In genomic region chr22:23213031-23213555, GRCh38 we compare ENCODE assay signal across 22 cellular contexts. TPM values are rescaled to one million over a fixed set of nuclear protein-coding genes. Genes with fewer than 3 reads are reported as not detected.
DNase-seq lines count a peak whose midpoint lies in the region; ATAC-seq, FAIRE-seq and TF ChIP-seq lines count a peak whose summit lies in the region.
"Had no signal": no experiment of that assay in that cellular context is flagged by ENCODE, and none has a peak within 500 bp of the region (broad histone marks: within the 10 kb centered on the region; RNA-seq: fewer than 3 reads in every experiment).

No MANE protein-coding gene starts in this region.

- peaks cover 100% of the 10 kb centered on the region for H4K20me1 ChIP-seq in BLaER1
- peaks cover 66% of the 10 kb centered on the region for H4K20me1 ChIP-seq in GM23338 (replicated peaks; ENCODE audit: insufficient read depth)
- peaks cover 74% of the 10 kb centered on the region for H4K20me1 ChIP-seq in K562 (replicated peaks; ENCODE audit: control insufficient read depth, insufficient read depth, low read length)

- H3K79me1 ChIP-seq in mesenchymal stem cell (replicated peaks; ENCODE audit: low read length, poor library complexity, severe bottlenecking): peaks cover 34% of the 10 kb centered on the region

- H3K27me3 ChIP-seq in BLaER1: no peaks in the 10 kb centered on the region
- H3K27me3 ChIP-seq in GM23338 (ENCODE audit: insufficient read depth): no peaks in the 10 kb centered on the region
- H3K27me3 ChIP-seq in K562 (ENCODE audit: control insufficient read depth in 2 of 2, insufficient read depth in 2 of 2, low read length in 2 of 2): no peaks in the 10 kb centered on the region
- no peaks in the 10 kb centered on the region for H3K27me3 ChIP-seq in mesenchymal stem cell (ENCODE audit: control insufficient read depth in 1 of 2, insufficient read depth in 1 of 2, low read length in 2 of 2)
- no peaks in the 10 kb centered on the region for H3K27me3 ChIP-seq in Caco-2 (replicated peaks; ENCODE audit: control insufficient read depth, insufficient read depth, low read length)
- H3K27me3 ChIP-seq: body of pancreas, heart left ventricle, right atrium auricular region, uterus had no signal

- H3K4me2 ChIP-seq in BLaER1 (peak overlapping the region; percentile 97), GM23338 (no peak overlapping the region), K562 (ENCODE audit: insufficient read depth, low read length) (no peak overlapping the region), mesenchymal stem cell (ENCODE audit: low read length, poor library complexity, severe bottlenecking) (no peak overlapping the region)

- peak overlapping the region; percentile 85 for H3K27ac ChIP-seq in BLaER1
- H3K27ac ChIP-seq in GM23338 (ENCODE audit: low read depth): peak overlapping the region; percentile 32; the same call in 1 of the 2 replicates
- H3K27ac ChIP-seq in K562 (ENCODE audit: extremely low read depth, low read depth, low read length): no peak overlapping the region
- H3K27ac ChIP-seq in mesenchymal stem cell (ENCODE audit: low read length, poor library complexity, severe bottlenecking): no peak overlapping the region
- H3K27ac ChIP-seq in coronary artery: no peak overlapping the region
- H3K27ac ChIP-seq: body of pancreas, GM23248, right atrium auricular region, uterus had no signal

- peaks cover 100% of the 10 kb centered on the region for H3K4me1 ChIP-seq in BLaER1
- H3K4me1 ChIP-seq in GM23338 (ENCODE audit: insufficient read depth): peaks cover 19% of the 10 kb centered on the region
- H3K4me1 ChIP-seq in K562 (replicated peaks in 1 of 2; ENCODE audit: control insufficient read depth in 2 of 2, insufficient read depth in 2 of 2, low read length in 2 of 2): peaks cover 25 to 28% of the 10 kb centered on the region in 2 experiments
- peaks cover 16% of the 10 kb centered on the region for H3K4me1 ChIP-seq in mesenchymal stem cell (ENCODE audit: control insufficient read depth, insufficient read depth, low read depth, low read length)
- H3K4me1 ChIP-seq in Caco-2: peaks cover 18% of the 10 kb centered on the region; the same call in 1 of the 2 replicates

- H2BK15ac ChIP-seq in mesenchymal stem cell (ENCODE audit: low read depth, poor library complexity, severe bottlenecking): no peak overlapping the region

- H3K4me1 Mint-ChIP-seq in GM23338 (peaks cover 50% of the 10 kb centered on the region), Caco-2 (ENCODE audit: low read depth, unreplicated experiment) (peaks cover 20% of the 10 kb centered on the region)

- WGBS in K562 (ENCODE audit: insufficient coverage, low coverage, missing lambda C conversion rate): 82% methylated on average over 13 of the region's 13 CpGs
- 98% methylated on average over 13 of the region's 13 CpGs for WGBS in mesenchymal stem cell

- H4K91ac ChIP-seq in mesenchymal stem cell (ENCODE audit: low read length): peak overlapping the region; percentile 14

- H3K27ac Mint-ChIP-seq in GM23338 (no peak overlapping the region), Caco-2 (ENCODE audit: unreplicated experiment) (no peak overlapping the region)
- H3K27ac Mint-ChIP-seq: activated naive CD8-positive, alpha-beta T cell treated with anti-CD3 and anti-CD28 coated beads, Interleukin-2, amount 10 ng/mL, durations not matched to agents 7 days and 5 days; IgD-negative memory B cell had no signal

- no peak overlapping the region for H2AFZ ChIP-seq in GM23338
- H2AFZ ChIP-seq in K562 (ENCODE audit: low read depth, low read length): no peak overlapping the region
- H2AFZ ChIP-seq in mesenchymal stem cell (ENCODE audit: low read depth, low read length): no peak overlapping the region
- H2AFZ ChIP-seq: GM23248 had no signal

- no peak for DNase-seq in GM23338 (ENCODE audit: low spot score)
- DNase-seq in K562 (ENCODE audit: extremely low read depth in 1 of 4, low spot score in 3 of 4): peak in 3 of 4 experiments; percentile 52 to 58 (median 55)
- no peak for DNase-seq in mesenchymal stem cell
- no peak for DNase-seq in coronary artery (ENCODE audit: low spot score)
- DNase-seq in Caco-2: no peak
- no peak for DNase-seq in hepatic stellate cell (ENCODE audit: low spot score)
- DNase-seq: ACHN; activated naive CD8-positive, alpha-beta T cell treated with anti-CD3 and anti-CD28 coated beads, Interleukin-2, amount 10 ng/mL, durations not matched to agents 7 days and 5 days; activated T-cell treated with anti-CD3 and anti-CD28 coated beads, Interleukin-2, amount 50 U/mL, for 48 hours; body of pancreas; GM23248; heart left ventricle; immature natural killer cell; NCI-H2227 treated with DMSO at 0.1 percent for 48 hours; stimulated activated CD8-positive, alpha-beta memory T cell treated with anti-CD3 and anti-CD28 coated beads, Interleukin-4, amount 100 ng/mL, for 48 hours; uterus had no signal

- no peaks in the 10 kb centered on the region for H3K9me2 ChIP-seq in GM23338 (ENCODE audit: insufficient read depth)

- ATAC-seq in GM23338: no peak
- ATAC-seq in K562: no peak
- no peak for ATAC-seq in HG03342 (IDR thresholded peaks at IDR 0.05; ENCODE audit: unreplicated experiment)
- ATAC-seq: body of pancreas, GM12878 had no signal

- no peak overlapping the region for H3K14ac ChIP-seq in mesenchymal stem cell (ENCODE audit: low read length in 2 of 2)

- intact Hi-C loops in K562 (cut with micrococcal nuclease) (no loop called here), Caco-2 (cut with micrococcal nuclease; ENCODE audit: unreplicated experiment) (no loop called here)

- TF ChIP-seq RAD21 in K562 (CRISPR knock-in tag; conservative IDR thresholded peaks at IDR 0.05 in 1 of 2, IDR thresholded peaks at IDR 0.05 in 1 of 2): no peak

- TF ChIP-seq CTCF in GM23338 (conservative IDR thresholded peaks at IDR 0.05; ENCODE audit: low read depth in 2 of 2) (no peak), K562 (IDR thresholded peaks at IDR 0.05 in 2 of 3, conservative IDR thresholded peaks at IDR 0.05 in 1 of 3; ENCODE audit: insufficient read depth in 2 of 3, low read depth in 1 of 3, low read length in 3 of 3) (no peak), coronary artery (IDR thresholded peaks at IDR 0.05) (no peak), Caco-2 (IDR thresholded peaks at IDR 0.05; ENCODE audit: insufficient read depth in 1 of 2, low read depth in 1 of 2, low read length in 1 of 2, severe bottlenecking in 1 of 2, unreplicated experiment in 1 of 2) (no peak)

- H3K4me3 ChIP-seq in BLaER1 (peak overlapping the region; percentile 44; the same call in 1 of the 2 replicates), GM23338 (no peak overlapping the region), K562 (no peak overlapping the region), mesenchymal stem cell (ENCODE audit: insufficient read depth in 1 of 2, low read depth in 1 of 2, low read length in 2 of 2) (no peak overlapping the region), coronary artery (no peak overlapping the region), Caco-2 (ENCODE audit: low read depth, low read length) (no peak overlapping the region)
- H3K4me3 ChIP-seq: body of pancreas, GM12878, GM23248, heart left ventricle, right atrium auricular region, uterus had no signal

- no peak overlapping the region for H3K4ac ChIP-seq in mesenchymal stem cell (ENCODE audit: low read depth in 1 of 2, low read length in 2 of 2)

- H3K9me3 ChIP-seq in BLaER1 (no peaks in the 10 kb centered on the region), K562 (replicated peaks; ENCODE audit: control insufficient read depth, insufficient read depth, low read depth, low read length) (no peaks in the 10 kb centered on the region), mesenchymal stem cell (ENCODE audit: control insufficient read depth, low read length) (no peaks in the 10 kb centered on the region), Caco-2 (no peaks in the 10 kb centered on the region)
- H3K9me3 ChIP-seq: body of pancreas, heart left ventricle, right atrium auricular region, uterus had no signal

- H3K9me3 Mint-ChIP-seq in GM23338 (no peaks in the 10 kb centered on the region), Caco-2 (ENCODE audit: unreplicated experiment) (no peaks in the 10 kb centered on the region)
- H3K9me3 Mint-ChIP-seq: activated naive CD8-positive, alpha-beta T cell treated with anti-CD3 and anti-CD28 coated beads, Interleukin-2, amount 10 ng/mL, durations not matched to agents 7 days and 5 days; CD14-positive monocyte; IgD-negative memory B cell; immature natural killer cell had no signal

- no peak overlapping the region for H2AK5ac ChIP-seq in mesenchymal stem cell (ENCODE audit: low read length, severe bottlenecking)

- no peak overlapping the region for H4K8ac ChIP-seq in mesenchymal stem cell (ENCODE audit: low read length)

- H3K79me2 ChIP-seq in GM23338 (replicated peaks; ENCODE audit: insufficient read depth): peaks cover 100% of the 10 kb centered on the region
- peaks cover 84% of the 10 kb centered on the region for H3K79me2 ChIP-seq in K562 (ENCODE audit: control insufficient read depth, insufficient read depth, low read length)

- in situ Hi-C loops in K562 (cut with MboI): no loop called here

- 0 out of 2 replicates have a peak, but pooled peaks cover 4% of the 10 kb centered on the region for H3F3A ChIP-seq in GM23338 (replicated peaks; ENCODE audit: low read depth)

- no peak for TF ChIP-seq POLR2A in K562 (conservative IDR thresholded peaks at IDR 0.05)

- peaks cover 3% of the 10 kb centered on the region; the same call in 2 of the 3 replicates for H3K36me3 Mint-ChIP-seq in GM23338 (ENCODE audit: low read depth)
- peaks cover 14% of the 10 kb centered on the region for H3K36me3 Mint-ChIP-seq in Caco-2 (ENCODE audit: insufficient read depth, unreplicated experiment)

- POLR2A ChIA-PET in K562 (lab: Yijun Ruan, JAX) (interaction anchor here (0.7 to 86.5 kb wide), 9 partner anchors 12 to 177 kb away, joined by 3 to 3476 read pairs (median 4); partner anchors contain the start of genes BCR and RAB36), Caco-2 (lab: Charles Lee) (no interaction called here)

- H2BK5ac ChIP-seq in mesenchymal stem cell (ENCODE audit: low read depth, low read length, poor library complexity, severe bottlenecking): no peak overlapping the region

- H3K18ac ChIP-seq in mesenchymal stem cell (ENCODE audit: low read depth in 1 of 2, low read length in 2 of 2): no peak overlapping the region

- CTCF ChIA-PET in K562 (lab: Yijun Ruan, JAX; ENCODE audit: low intra/inter-chr PET ratio) (no interaction called here), Caco-2 (lab: Charles Lee) (no interaction called here)

- H3K23ac ChIP-seq in mesenchymal stem cell (ENCODE audit: low read length in 2 of 2): no peak overlapping the region

- no TSS peak for BruUV-seq in K562 (replicated peaks; lab: Mats Ljungman, UMichigan)
- no TSS peak for BruUV-seq in Caco-2 (replicated peaks; lab: Mats Ljungman, UMichigan)

- TF ChIP-seq EP300 in K562 (IDR thresholded peaks at IDR 0.05; ENCODE audit: low read length): no peak

- H3K9ac ChIP-seq in BLaER1 (peak overlapping the region; percentile 64; the same call in 1 of the 2 replicates), K562 (ENCODE audit: insufficient read depth in 1 of 2, low read depth in 2 of 2, low read length in 2 of 2) (peak overlapping the region in 1 of 2 experiments; percentile 57; a peak in 2 of 4 replicates), mesenchymal stem cell (ENCODE audit: low read length) (no peak overlapping the region)
- H3K9ac ChIP-seq: GM23248 had no signal

- peaks cover 34% of the 10 kb centered on the region for H3K9me1 ChIP-seq in K562 (ENCODE audit: control insufficient read depth, insufficient read depth, low read length)

- no peak for FAIRE-seq in K562 (lab: Jason Lieb, UNC)
- FAIRE-seq: GM12878 had no signal

- H2BK12ac ChIP-seq in mesenchymal stem cell (ENCODE audit: low read length in 2 of 2): no peak overlapping the region

- no peak overlapping the region for H2BK120ac ChIP-seq in mesenchymal stem cell (ENCODE audit: low read depth, low read length)

- H3K27me3 Mint-ChIP-seq in GM23338 (ENCODE audit: insufficient read depth, low read depth, poor library complexity) (peaks cover 13% of the 10 kb centered on the region), Caco-2 (ENCODE audit: insufficient read depth, unreplicated experiment) (no peaks in the 10 kb centered on the region)
- H3K27me3 Mint-ChIP-seq: activated naive CD8-positive, alpha-beta T cell treated with anti-CD3 and anti-CD28 coated beads, Interleukin-2, amount 10 ng/mL, durations not matched to agents 7 days and 5 days had no signal

- H3K36me3 ChIP-seq in BLaER1 (peaks cover 36% of the 10 kb centered on the region; the same call in 1 of the 2 replicates), GM23338 (ENCODE audit: insufficient read depth) (no peaks in the 10 kb centered on the region), K562 (ENCODE audit: control insufficient read depth, insufficient read depth, low read length) (peaks cover 16% of the 10 kb centered on the region; the same call in 2 of the 3 replicates), mesenchymal stem cell (ENCODE audit: control insufficient read depth in 1 of 2, insufficient read depth in 2 of 2, low read depth in 1 of 2, low read length in 2 of 2) (peaks cover 0 to 9% of the 10 kb centered on the region in 2 experiments), Caco-2 (ENCODE audit: control insufficient read depth, insufficient read depth, low read length) (no peaks in the 10 kb centered on the region)
- H3K36me3 ChIP-seq: heart left ventricle, right atrium auricular region, uterus had no signal

- no peak overlapping the region for H3K4me3 Mint-ChIP-seq in GM23338
- H3K4me3 Mint-ChIP-seq in Caco-2 (ENCODE audit: unreplicated experiment): no peak overlapping the region
- H3K4me3 Mint-ChIP-seq: activated naive CD8-positive, alpha-beta T cell treated with anti-CD3 and anti-CD28 coated beads, Interleukin-2, amount 10 ng/mL, durations not matched to agents 7 days and 5 days; CD14-positive monocyte; IgD-negative memory B cell had no signal

RNA-seq across cellular contexts. Expression of gene BCR, which starts 32.8 kb away (rescaled TPM):
- 101 and 121 TPM in 2 replicates for total RNA-seq in GM23338 (2014; rRNA removed; shearing (Covaris generic))
- polyA plus RNA-seq in GM23338 (2016; fragmentation: Nextera tagmentation; extraction: Ambion mirVana) (15.6 and 17.7 TPM in 2 replicates), K562 (2011; rRNA removed) (20.9 and 36.8 TPM in 2 replicates), K562 (2014; fragmentation: Illumina TruSeq; extraction: Trizol) (45.8 and 60.4 TPM in 2 replicates), K562 (2014; fragmentation: Nextera tagmentation; extraction: Ambion mirVana) (under 1 TPM; 0.41 to 0.70 TPM), K562 (2014; rRNA removed) (34.9 and 36.1 TPM in 2 replicates)
- total RNA-seq in K562 (2011; cell fraction: chromatin; rRNA removed; ENCODE audit: low replicate concordance): 234 and 446 TPM in 2 replicates
- total RNA-seq in K562 (2011; cell fraction: nucleolus; rRNA removed): 279 and 314 TPM in 2 replicates
- total RNA-seq in K562 (2011; cell fraction: nucleoplasm; rRNA removed): 196 and 222 TPM in 2 replicates
- total RNA-seq in K562 (2014; rRNA removed) (81.7 and 100 TPM in 2 replicates), K562 (2014; rRNA removed; fragmentation: Illumina TruSeq; extraction: Trizol) (27.5 and 45.6 TPM in 2 replicates), K562 (2015; rRNA removed; fragmentation: Illumina TruSeq; extraction: Trizol) (65.7 and 68.4 TPM in 2 replicates), K562 (2021) (144 and 150 TPM in 2 replicates), Caco-2 (2022) (74.1 and 87.4 TPM in 2 replicates)
- polyA plus RNA-seq in K562 (2011; cell fraction: cytosol; rRNA removed): 26.4 and 31.1 TPM in 2 replicates
- 57.9 and 76.9 TPM in 2 replicates for polyA plus RNA-seq in K562 (2011; cell fraction: nucleus; rRNA removed)
- 73.9 and 75.3 TPM in 2 replicates for polyA plus RNA-seq in K562 (2012)
- 113 and 124 TPM in 2 replicates for polyA minus RNA-seq in K562 (2011; rRNA and poly(A)+ RNA removed)
- 132 and 181 TPM in 2 replicates for polyA minus RNA-seq in K562 (2011; cell fraction: cytosol; rRNA and poly(A)+ RNA removed)
- polyA minus RNA-seq in K562 (2011; cell fraction: nucleus; rRNA and poly(A)+ RNA removed): 138 and 300 TPM in 2 replicates
- 7.3 TPM for polyA plus RNA-seq in mesenchymal stem cell (2013, experiment 1 of 2)
- 7.1 TPM for polyA plus RNA-seq in mesenchymal stem cell (2013, experiment 2 of 2)

Comparison
In these comparisons a context has a peak if more than half of its experiments do, and no peak if none do; other contexts are left out.
1. H3K27ac ChIP-seq: peak in BLaER1 (single experiment) and GM23338 (single experiment); none in K562 (single experiment), mesenchymal stem cell (single experiment) and coronary artery (0 of 2).
2. DNase-seq: peak in K562 (3 of 4); none in GM23338 (single experiment), mesenchymal stem cell (single experiment), coronary artery (single experiment), Caco-2 (0 of 2) and hepatic stellate cell (single experiment).